In genomic region chr7:16630654-16631053, GRCh38 we compare ENCODE assay signal across 24 cellular contexts.
"Had no signal": no experiment of that assay in that cellular context is flagged by ENCODE, and none has a peak within 500 bp of the region (broad histone marks: within the 10 kb centered on the region; RNA-seq: fewer than 3 reads in every experiment).

No MANE protein-coding gene starts in this region.

- H3K27me3 Mint-ChIP-seq: effector memory CD8-positive, alpha-beta T cell; naive B cell; natural killer cell treated with Interleukin-12 subunit alpha and Interleukin-12 subunit beta and Interleukin-15 and Interleukin-18, amount 100 ng/mL, for 72 hours; stimulated activated naive CD8-positive, alpha-beta T cell treated with anti-CD3 and anti-CD28 coated beads, Interleukin-15, amount 100 ng/mL, for 72 hours had no signal

- H3K9me3 Mint-ChIP-seq: effector memory CD8-positive, alpha-beta T cell; naive B cell; natural killer cell treated with Interleukin-12 subunit alpha and Interleukin-12 subunit beta and Interleukin-15 and Interleukin-18, amount 100 ng/mL, for 72 hours; neural crest cell; stimulated activated naive CD8-positive, alpha-beta T cell treated with anti-CD3 and anti-CD28 coated beads, Interleukin-15, amount 100 ng/mL, for 72 hours had no signal

- H3K4me3 ChIP-seq: lower lobe of right lung, prostate gland, right atrium auricular region, smooth muscle cell, suprapubic skin, transverse colon, upper lobe of right lung, uterus had no signal

- H3K9ac ChIP-seq: parathyroid adenoma had no signal

- H3K27ac Mint-ChIP-seq: effector memory CD8-positive, alpha-beta T cell; natural killer cell treated with Interleukin-12 subunit alpha and Interleukin-12 subunit beta and Interleukin-15 and Interleukin-18, amount 100 ng/mL, for 72 hours; stimulated activated naive CD8-positive, alpha-beta T cell treated with anti-CD3 and anti-CD28 coated beads, Interleukin-15, amount 100 ng/mL, for 72 hours had no signal

- H3K27me3 ChIP-seq: right atrium auricular region, suprapubic skin, transverse colon, upper lobe of right lung had no signal

- H2AFZ ChIP-seq: parathyroid adenoma had no signal

- H3K36me3 ChIP-seq: prostate gland, right atrium auricular region, transverse colon, uterus had no signal

- H3K4me1 ChIP-seq: parathyroid adenoma, prostate gland, right atrium auricular region, suprapubic skin, uterus had no signal

- H3K4me2 ChIP-seq: smooth muscle cell had no signal

- H3K4me1 Mint-ChIP-seq: naive B cell; neural crest cell; stimulated activated naive CD8-positive, alpha-beta T cell treated with anti-CD3 and anti-CD28 coated beads, Interleukin-15, amount 100 ng/mL, for 72 hours had no signal

- H3K4me3 Mint-ChIP-seq: effector memory CD8-positive, alpha-beta T cell; naive B cell; natural killer cell treated with Interleukin-12 subunit alpha and Interleukin-12 subunit beta and Interleukin-15 and Interleukin-18, amount 100 ng/mL, for 72 hours; neural crest cell; stimulated activated naive CD8-positive, alpha-beta T cell treated with anti-CD3 and anti-CD28 coated beads, Interleukin-15, amount 100 ng/mL, for 72 hours had no signal

- H3K9me3 ChIP-seq: lower lobe of right lung, prostate gland, right atrium auricular region, suprapubic skin, transverse colon, upper lobe of right lung, uterus had no signal

- DNase-seq: cortex of kidney; effector memory CD8-positive, alpha-beta T cell; hypothalamus; left ventricle myocardium superior; lower lobe of right lung; naive B cell; stimulated activated CD4-positive, alpha-beta T cell treated with anti-CD3 and anti-CD28 coated beads, Interleukin-12 subunit alpha, Interleukin-12 subunit beta, amount 100 ng/mL, for 4 hours; stimulated activated CD4-positive, alpha-beta T cell treated with anti-CD3 and anti-CD28 coated beads, Interleukin-1b, Interleukin-23, amount 100 ng/mL, for 48 hours; stimulated activated CD4-positive, alpha-beta T cell treated with anti-CD3 and anti-CD28 coated beads, Interleukin-4, amount 100 ng/mL, for 1 hour; stimulated activated CD8-positive, alpha-beta memory T cell treated with anti-CD3 and anti-CD28 coated beads, Interleukin-4, amount 100 ng/mL, for 48 hours; stimulated activated naive CD4-positive, alpha-beta T cell; stimulated activated naive CD8-positive, alpha-beta T cell treated with anti-CD3 and anti-CD28 coated beads, Interleukin-15, amount 100 ng/mL, for 72 hours; transverse colon; upper lobe of right lung; uterus had no signal

- FAIRE-seq: endometrium, frontal cortex had no signal

- H3K27ac ChIP-seq: lower lobe of right lung, parathyroid adenoma, prostate gland, right atrium auricular region, suprapubic skin, transverse colon, upper lobe of right lung, uterus had no signal
